Comparison of ENCODE assay signal across 16 cellular contexts in the genomic region with DNA sequence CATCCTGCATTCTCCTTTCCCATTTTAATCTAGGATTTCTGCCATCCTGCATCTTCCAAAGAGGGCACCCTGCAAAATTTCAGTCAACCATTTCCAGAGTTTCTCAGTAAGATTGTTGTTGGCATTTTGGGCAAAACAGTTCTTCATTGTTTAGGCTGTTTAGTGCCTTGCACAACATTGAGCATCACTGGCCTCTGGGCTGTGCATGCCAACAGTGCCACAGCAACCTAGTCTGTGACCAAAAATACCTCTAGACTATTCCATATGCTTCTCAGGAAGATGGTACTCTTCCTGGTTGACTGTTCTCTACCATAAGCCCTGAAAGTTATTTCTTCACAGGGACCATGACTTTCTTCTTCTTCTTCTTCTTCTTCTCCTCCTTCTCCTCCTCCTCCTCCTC. TPM values are rescaled to one million over a fixed set of nuclear protein-coding genes. Genes with fewer than 3 reads are reported as not detected.
DNase-seq lines count a peak whose midpoint lies in the region; ATAC-seq lines count a peak whose summit lies in the region.
"Had no signal": no experiment of that assay in that cellular context is flagged by ENCODE, and none has a peak within 500 bp of the region (broad histone marks: within the 10 kb centered on the region; RNA-seq: fewer than 3 reads in every experiment).

No MANE protein-coding gene starts in this region.

- H3K9me3 ChIP-seq in trophoblast cell (ENCODE audit: insufficient read depth, low read depth, low read length) (no peaks in the 10 kb centered on the region), neuronal stem cell (replicated peaks in 1 of 2; ENCODE audit: control insufficient read depth in 2 of 2, insufficient read depth in 1 of 2, low read depth in 1 of 2, low read length in 2 of 2) (no peaks in the 10 kb centered on the region)
- H3K9me3 ChIP-seq: HAP-1 had no signal

- H4K8ac ChIP-seq in trophoblast cell (ENCODE audit: low read depth, low read length) (no peak overlapping the region), neuronal stem cell (ENCODE audit: low read depth, low read length) (no peak overlapping the region)

- no peak overlapping the region for H3K18ac ChIP-seq in trophoblast cell (ENCODE audit: low read length)
- no peak overlapping the region for H3K18ac ChIP-seq in neuronal stem cell (ENCODE audit: low read length)

- H3K4me3 Mint-ChIP-seq in stimulated activated naive CD8-positive, alpha-beta T cell treated with anti-CD3 and anti-CD28 coated beads, Interleukin-15, Interleukin-2, amounts not matched to agents 100 ng/mL and 50 ng/mL, for 24 hours: no peak overlapping the region
- no peak overlapping the region for H3K4me3 Mint-ChIP-seq in stimulated activated naive CD8-positive, alpha-beta T cell treated with anti-CD3 and anti-CD28 coated beads, Interleukin-15, amount 100 ng/mL, for 72 hours
- H3K4me3 Mint-ChIP-seq: CD4-positive, alpha-beta memory T cell; HFFc6 had no signal

- no peak for DNase-seq in stimulated activated naive CD8-positive, alpha-beta T cell treated with anti-CD3 and anti-CD28 coated beads, Interleukin-15, amount 100 ng/mL, for 72 hours
- DNase-seq in trophoblast cell (peak; percentile 50 to 70), SIG-M5 treated with dmso at 0.1 percent for 504 hours (lab: John Stamatoyannopoulos, UW; ENCODE audit: unreplicated experiment) (no peak), neuronal stem cell (ENCODE audit: low spot score) (no peak)
- DNase-seq: C1 segment of cervical spinal cord; Calu3; CD4-positive, alpha-beta memory T cell; COR-L47; DMS53; DMS79 treated with DMSO at 0.1 percent for 48 hours; GF-D8; GOT3; HFFc6 had no signal

- H2BK120ac ChIP-seq in trophoblast cell (ENCODE audit: insufficient read depth, low read length, poor library complexity) (no peak overlapping the region), neuronal stem cell (ENCODE audit: low read depth, low read length) (no peak overlapping the region)

- H3K23ac ChIP-seq in trophoblast cell (ENCODE audit: low read length): no peak overlapping the region
- no peak overlapping the region for H3K23ac ChIP-seq in neuronal stem cell (ENCODE audit: low read depth, low read length, poor library complexity)

- peak overlapping the region; percentile 36 for H3K27ac Mint-ChIP-seq in stimulated activated naive CD8-positive, alpha-beta T cell treated with anti-CD3 and anti-CD28 coated beads, Interleukin-15, Interleukin-2, amounts not matched to agents 100 ng/mL and 50 ng/mL, for 24 hours
- H3K27ac Mint-ChIP-seq in stimulated activated naive CD8-positive, alpha-beta T cell treated with anti-CD3 and anti-CD28 coated beads, Interleukin-15, amount 100 ng/mL, for 72 hours: peak overlapping the region in 1 of 2 donors; percentile 55
- H3K27ac Mint-ChIP-seq: HFFc6 had no signal

- H3K79me1 ChIP-seq in trophoblast cell (ENCODE audit: low read length): no peaks in the 10 kb centered on the region
- H3K79me1 ChIP-seq in neuronal stem cell (ENCODE audit: low read depth, low read length): no peaks in the 10 kb centered on the region

- H4K12ac ChIP-seq in trophoblast cell (ENCODE audit: low read depth, low read length): no peak overlapping the region

- H3K27me3 ChIP-seq in trophoblast cell (ENCODE audit: insufficient read depth, low read length) (no peaks in the 10 kb centered on the region), neuronal stem cell (ENCODE audit: control insufficient read depth in 3 of 3, insufficient read depth in 3 of 3, low read depth in 1 of 3, low read length in 3 of 3) (no peaks in the 10 kb centered on the region)

- H4K91ac ChIP-seq in trophoblast cell (ENCODE audit: low read depth, low read length) (no peak overlapping the region), neuronal stem cell (ENCODE audit: low read depth, low read length, poor library complexity) (no peak overlapping the region)

- ATAC-seq in stimulated activated naive CD8-positive, alpha-beta T cell treated with anti-CD3 and anti-CD28 coated beads, Interleukin-15, amount 100 ng/mL, for 72 hours: no peak

- peaks cover 0 to 2% of the 10 kb centered on the region in 2 experiments for H3K36me3 ChIP-seq in trophoblast cell (ENCODE audit: control insufficient read depth in 1 of 2, insufficient read depth in 2 of 2, low read length in 2 of 2)
- peaks cover 0 to 7% of the 10 kb centered on the region in 2 donors for H3K36me3 ChIP-seq in neuronal stem cell (replicated peaks in 1 of 2; ENCODE audit: control insufficient read depth in 2 of 2, insufficient read depth in 2 of 2, low read length in 2 of 2)

- H2AFZ ChIP-seq in trophoblast cell (ENCODE audit: insufficient read depth, low read length, poor library complexity) (no peak overlapping the region), neuronal stem cell (ENCODE audit: low read length) (no peak overlapping the region)

- no peak overlapping the region for H2BK15ac ChIP-seq in neuronal stem cell (ENCODE audit: low read length)

- no peak overlapping the region for H2AK5ac ChIP-seq in trophoblast cell (ENCODE audit: low read length)
- H2AK5ac ChIP-seq in neuronal stem cell (ENCODE audit: low read depth, low read length): no peak overlapping the region

- H3K4ac ChIP-seq in trophoblast cell (ENCODE audit: low read depth, low read length): no peak overlapping the region
- no peak overlapping the region for H3K4ac ChIP-seq in neuronal stem cell (ENCODE audit: low read length)

- H3K27ac ChIP-seq in cingulate gyrus (ENCODE audit: low read depth, low read length) (peak overlapping the region; percentile 19), trophoblast cell (ENCODE audit: low read depth, low read length) (no peak overlapping the region), neuronal stem cell (replicated peaks; ENCODE audit: low read length) (no peak overlapping the region)

- H3K27me3 Mint-ChIP-seq in stimulated activated naive CD8-positive, alpha-beta T cell treated with anti-CD3 and anti-CD28 coated beads, Interleukin-15, Interleukin-2, amounts not matched to agents 100 ng/mL and 50 ng/mL, for 24 hours: no peaks in the 10 kb centered on the region
- no peaks in the 10 kb centered on the region for H3K27me3 Mint-ChIP-seq in stimulated activated naive CD8-positive, alpha-beta T cell treated with anti-CD3 and anti-CD28 coated beads, Interleukin-15, amount 100 ng/mL, for 72 hours
- H3K27me3 Mint-ChIP-seq: CD4-positive, alpha-beta memory T cell had no signal

- H2BK5ac ChIP-seq in trophoblast cell (ENCODE audit: low read depth, low read length, poor library complexity): no peak overlapping the region
- no peak overlapping the region for H2BK5ac ChIP-seq in neuronal stem cell (ENCODE audit: low read length)

- H2BK12ac ChIP-seq in trophoblast cell (ENCODE audit: low read length) (no peak overlapping the region), neuronal stem cell (ENCODE audit: low read length) (no peak overlapping the region)

- H3K36me3 Mint-ChIP-seq in stimulated activated naive CD8-positive, alpha-beta T cell treated with anti-CD3 and anti-CD28 coated beads, Interleukin-15, Interleukin-2, amounts not matched to agents 100 ng/mL and 50 ng/mL, for 24 hours (ENCODE audit: low read depth): peaks cover 32% of the 10 kb centered on the region

- H3K4me2 ChIP-seq in trophoblast cell (ENCODE audit: low read length): no peak overlapping the region
- H3K4me2 ChIP-seq in neuronal stem cell (ENCODE audit: insufficient read depth, low read length, poor library complexity, severe bottlenecking): no peak overlapping the region

- H3K79me2 ChIP-seq in trophoblast cell (ENCODE audit: control insufficient read depth, insufficient read depth, low read length, poor library complexity): no peaks in the 10 kb centered on the region

- no peak overlapping the region for H3K4me3 ChIP-seq in trophoblast cell (ENCODE audit: low read depth, low read length)
- no peak overlapping the region for H3K4me3 ChIP-seq in neuronal stem cell (ENCODE audit: low read length in 2 of 2)
- H3K4me3 ChIP-seq: HAP-1 had no signal

- H3K14ac ChIP-seq in trophoblast cell (ENCODE audit: low read length): no peak overlapping the region
- no peak overlapping the region for H3K14ac ChIP-seq in neuronal stem cell (ENCODE audit: low read length)

- H3K9me3 Mint-ChIP-seq in stimulated activated naive CD8-positive, alpha-beta T cell treated with anti-CD3 and anti-CD28 coated beads, Interleukin-15, Interleukin-2, amounts not matched to agents 100 ng/mL and 50 ng/mL, for 24 hours: no peaks in the 10 kb centered on the region
- H3K9me3 Mint-ChIP-seq in stimulated activated naive CD8-positive, alpha-beta T cell treated with anti-CD3 and anti-CD28 coated beads, Interleukin-15, amount 100 ng/mL, for 72 hours: no peaks in the 10 kb centered on the region
- H3K9me3 Mint-ChIP-seq: CD4-positive, alpha-beta memory T cell; HFFc6 had no signal

- no peaks in the 10 kb centered on the region for H3K4me1 ChIP-seq in trophoblast cell (ENCODE audit: control insufficient read depth in 1 of 2, insufficient read depth in 2 of 2, low read length in 2 of 2)
- H3K4me1 ChIP-seq in neuronal stem cell (ENCODE audit: control insufficient read depth in 2 of 2, insufficient read depth in 1 of 2, low read depth in 1 of 2, low read length in 2 of 2): no peaks in the 10 kb centered on the region
- H3K4me1 ChIP-seq: HAP-1 had no signal

- H3K4me1 Mint-ChIP-seq in stimulated activated naive CD8-positive, alpha-beta T cell treated with anti-CD3 and anti-CD28 coated beads, Interleukin-15, Interleukin-2, amounts not matched to agents 100 ng/mL and 50 ng/mL, for 24 hours (ENCODE audit: low read depth): no peaks in the 10 kb centered on the region
- H3K4me1 Mint-ChIP-seq in stimulated activated naive CD8-positive, alpha-beta T cell treated with anti-CD3 and anti-CD28 coated beads, Interleukin-15, amount 100 ng/mL, for 72 hours: peaks cover 7% of the 10 kb centered on the region

- no peak overlapping the region for H3K9ac ChIP-seq in trophoblast cell (ENCODE audit: low read length)
- no peak overlapping the region for H3K9ac ChIP-seq in neuronal stem cell (ENCODE audit: low read depth, low read length, poor library complexity)

RNA-seq across cellular contexts. Expression of a gene that starts 32.5 kb away (rescaled TPM):
- 26.2 and 34.1 TPM in 2 replicates for polyA plus RNA-seq in trophoblast cell (2013)
- 0.26 TPM for polyA plus RNA-seq in neuronal stem cell (2013, experiment 1 of 2)
- 0.12 TPM for polyA plus RNA-seq in neuronal stem cell (2013, experiment 2 of 2)
- polyA plus RNA-seq: CD4-positive, alpha-beta memory T cell had no signal

Comparison
In these comparisons a context has a peak if more than half of its experiments do, and no peak if none do; other contexts are left out.
1. DNase-seq: peak in trophoblast cell (2 of 2); none in stimulated activated naive CD8-positive, alpha-beta T cell treated with anti-CD3 and anti-CD28 coated beads, Interleukin-15, amount 100 ng/mL, for 72 hours (0 of 2), SIG-M5 treated with dmso at 0.1 percent for 504 hours (single experiment) and neuronal stem cell (single experiment).